ENCODE assay signal across 12 cellular contexts in the genomic region with DNA sequence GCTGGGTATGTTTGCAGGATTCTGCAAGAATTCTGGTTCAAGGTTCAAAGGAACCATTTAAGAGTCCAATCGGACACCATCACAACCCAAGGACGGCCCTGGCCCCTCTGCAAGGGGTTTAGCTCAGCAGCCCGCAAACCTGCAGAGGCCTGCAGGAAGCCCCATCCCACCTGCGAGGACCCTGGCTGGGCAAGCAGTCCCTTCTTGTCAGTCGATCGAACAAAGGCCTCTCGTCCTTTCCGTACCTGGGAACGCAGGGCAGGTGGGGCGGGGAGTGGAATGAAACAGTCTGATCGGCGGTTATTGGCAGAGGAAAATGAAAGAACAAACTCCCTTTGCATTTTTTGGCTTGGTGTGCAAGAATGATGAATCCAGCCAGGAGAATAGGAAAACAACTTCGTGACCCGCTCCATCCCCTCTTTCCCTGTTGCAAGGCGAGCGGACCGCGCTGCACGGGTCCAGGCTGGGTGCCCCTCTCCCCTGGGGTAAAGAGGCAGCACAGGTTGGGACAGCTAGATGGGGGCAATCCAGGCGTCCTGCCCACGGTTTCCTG.
"Had no signal": no experiment of that assay in that cellular context is flagged by ENCODE, and none has a peak within 500 bp of the region (broad histone marks: within the 10 kb centered on the region; RNA-seq: fewer than 3 reads in every experiment).

No MANE protein-coding gene starts in this region.

- H3K27ac ChIP-seq: adrenal gland, gastroesophageal sphincter, uterus, VCaP had no signal

- DNase-seq: activated CD4-positive, alpha-beta T cell treated with anti-CD3 and anti-CD28 coated beads for 48 hours; activated naive CD4-positive, alpha-beta T cell treated with anti-CD3 and anti-CD28 coated beads, Interleukin-2, amount 50 U/mL, for 16 hours; adrenal gland; central memory CD4-positive, alpha-beta T cell; effector memory CD4-positive, alpha-beta T cell; stimulated activated CD4-positive, alpha-beta T cell treated with anti-CD3 and anti-CD28 coated beads, Interleukin-15, amount 100 ng/mL, for 24 hours; T-helper 9 cell; uterus had no signal

- H3K27ac Mint-ChIP-seq: activated T-helper 17 cell treated with anti-CD3 and anti-CD28 coated beads, Interleukin-2, amount 50 U/mL, for 72 hours; natural killer cell treated with Interleukin-12 subunit alpha and Interleukin-12 subunit beta and Interleukin-15 and Interleukin-18, amount 100 ng/mL, for 72 hours had no signal

- H3K9me3 Mint-ChIP-seq: activated T-helper 17 cell treated with anti-CD3 and anti-CD28 coated beads, Interleukin-2, amount 50 U/mL, for 72 hours; natural killer cell treated with Interleukin-12 subunit alpha and Interleukin-12 subunit beta and Interleukin-15 and Interleukin-18, amount 100 ng/mL, for 72 hours had no signal

- H3K36me3 ChIP-seq: adrenal gland, gastroesophageal sphincter, uterus had no signal

- H3K9me3 ChIP-seq: adrenal gland, gastroesophageal sphincter, uterus had no signal

- H3K4me3 ChIP-seq: uterus had no signal

- H3K4me3 Mint-ChIP-seq: activated T-helper 17 cell treated with anti-CD3 and anti-CD28 coated beads, Interleukin-2, amount 50 U/mL, for 72 hours; natural killer cell treated with Interleukin-12 subunit alpha and Interleukin-12 subunit beta and Interleukin-15 and Interleukin-18, amount 100 ng/mL, for 72 hours had no signal

- ATAC-seq: activated T-helper 17 cell treated with anti-CD3 and anti-CD28 coated beads, Interleukin-2, amount 50 U/mL, for 72 hours; natural killer cell treated with Interleukin-12 subunit alpha and Interleukin-12 subunit beta and Interleukin-15 and Interleukin-18, amount 100 ng/mL, for 72 hours had no signal
